9 cellular contexts compared by ENCODE assay signal in genomic region chr2:49616800-49617199, GRCh38.
DNase-seq lines count a peak whose midpoint lies in the region; ATAC-seq and TF ChIP-seq lines count a peak whose summit lies in the region.
"Had no signal": no experiment of that assay in that cellular context is flagged by ENCODE, and none has a peak within 500 bp of the region (broad histone marks: within the 10 kb centered on the region; RNA-seq: fewer than 3 reads in every experiment).

No MANE protein-coding gene starts in this region.

- H3K27ac Mint-ChIP-seq in activated CD8-positive, alpha-beta T cell treated with anti-CD3 and anti-CD28 coated beads, Interleukin-2, amount 10 ng/mL, durations not matched to agents 7 days and 5 days, result no peak overlapping the region
- H3K27ac Mint-ChIP-seq in activated naive CD8-positive, alpha-beta T cell treated with anti-CD3 and anti-CD28 coated beads, Interleukin-2, amount 50 U/mL, for 24 hours, result no peak overlapping the region

- no peak overlapping the region for H3K4me2 ChIP-seq in mesenchymal stem cell (ENCODE audit: low read length, poor library complexity, severe bottlenecking)

- no peak overlapping the region for H3K4ac ChIP-seq in mesenchymal stem cell (ENCODE audit: low read depth in 1 of 2, low read length in 2 of 2)

- DNase-seq in NCI-H1417 (lab: John Stamatoyannopoulos, UW), result peak; percentile 16 to 76 (median 75)
- no peak for DNase-seq in NCI-H1417 treated with DMSO at 0.1 percent for 48 hours (lab: John Stamatoyannopoulos, UW)
- DNase-seq in NCI-H1105 (lab: John Stamatoyannopoulos, UW), result peak; percentile 6
- DNase-seq in adrenal gland, result no peak
- peak; percentile 18 for DNase-seq in mesenchymal stem cell
- DNase-seq in activated CD8-positive, alpha-beta T cell treated with anti-CD3 and anti-CD28 coated beads, Interleukin-2, amount 10 ng/mL, durations not matched to agents 7 days and 5 days, result no peak
- DNase-seq in activated naive CD8-positive, alpha-beta T cell treated with anti-CD3 and anti-CD28 coated beads, Interleukin-2, amount 50 U/mL, for 24 hours, result no peak

- H3K27me3 ChIP-seq in adrenal gland (no peaks in the 10 kb centered on the region), mesenchymal stem cell (ENCODE audit: control insufficient read depth in 1 of 2, insufficient read depth in 1 of 2, low read length in 2 of 2) (no peaks in the 10 kb centered on the region)

- H2BK120ac ChIP-seq in mesenchymal stem cell (ENCODE audit: low read depth, low read length), result no peak overlapping the region

- intact Hi-C loops in adrenal gland (cut with DNase I), result no loop called here

- H2BK12ac ChIP-seq in mesenchymal stem cell (ENCODE audit: low read length in 2 of 2), result no peak overlapping the region

- H4K91ac ChIP-seq in mesenchymal stem cell (ENCODE audit: low read length), result no peak overlapping the region

- H3K4me3 ChIP-seq in adrenal gland, result no peak overlapping the region
- H3K4me3 ChIP-seq in mesenchymal stem cell (ENCODE audit: insufficient read depth in 1 of 2, low read depth in 1 of 2, low read length in 2 of 2), result no peak overlapping the region
- H3K4me3 ChIP-seq: lung had no signal

- no peaks in the 10 kb centered on the region for H3K4me1 Mint-ChIP-seq in activated CD8-positive, alpha-beta T cell treated with anti-CD3 and anti-CD28 coated beads, Interleukin-2, amount 10 ng/mL, durations not matched to agents 7 days and 5 days (ENCODE audit: low read depth)
- no peaks in the 10 kb centered on the region for H3K4me1 Mint-ChIP-seq in activated naive CD8-positive, alpha-beta T cell treated with anti-CD3 and anti-CD28 coated beads, Interleukin-2, amount 50 U/mL, for 24 hours

- H3K36me3 ChIP-seq in adrenal gland (replicated peaks in 1 of 2), result no peaks in the 10 kb centered on the region
- no peaks in the 10 kb centered on the region for H3K36me3 ChIP-seq in mesenchymal stem cell (ENCODE audit: control insufficient read depth in 1 of 2, insufficient read depth in 2 of 2, low read depth in 1 of 2, low read length in 2 of 2)

- WGBS in adrenal gland, 4 donors, result 2 to 15% (median 10%) methylated on average over 2 of the region's 2 CpGs
- WGBS in mesenchymal stem cell, result 10% methylated on average over 2 of the region's 2 CpGs

- POLR2A ChIA-PET in activated CD8-positive, alpha-beta T cell treated with anti-CD3 and anti-CD28 coated beads, Interleukin-2, amount 10 ng/mL, durations not matched to agents 7 days and 5 days (lab: Charles Lee), result no interaction called here

- H3K9me3 Mint-ChIP-seq in activated CD8-positive, alpha-beta T cell treated with anti-CD3 and anti-CD28 coated beads, Interleukin-2, amount 10 ng/mL, durations not matched to agents 7 days and 5 days (ENCODE audit: insufficient read depth), result no peaks in the 10 kb centered on the region
- H3K9me3 Mint-ChIP-seq in activated naive CD8-positive, alpha-beta T cell treated with anti-CD3 and anti-CD28 coated beads, Interleukin-2, amount 50 U/mL, for 24 hours, result peaks cover 8% of the 10 kb centered on the region

- H3K27me3 Mint-ChIP-seq in activated CD8-positive, alpha-beta T cell treated with anti-CD3 and anti-CD28 coated beads, Interleukin-2, amount 10 ng/mL, durations not matched to agents 7 days and 5 days (ENCODE audit: low read depth), result no peaks in the 10 kb centered on the region
- H3K27me3 Mint-ChIP-seq in activated naive CD8-positive, alpha-beta T cell treated with anti-CD3 and anti-CD28 coated beads, Interleukin-2, amount 50 U/mL, for 24 hours, result no peaks in the 10 kb centered on the region

- H3K9me3 ChIP-seq in adrenal gland (replicated peaks in 1 of 3) (no peaks in the 10 kb centered on the region), mesenchymal stem cell (ENCODE audit: control insufficient read depth, low read length) (no peaks in the 10 kb centered on the region)

- no peak overlapping the region for H3K23ac ChIP-seq in mesenchymal stem cell (ENCODE audit: low read length in 2 of 2)

- TF ChIP-seq POLR2A in adrenal gland (IDR thresholded peaks at IDR 0.05), result no peak

- H2AFZ ChIP-seq in mesenchymal stem cell (ENCODE audit: low read depth, low read length), result no peak overlapping the region

- no peak overlapping the region for H2BK15ac ChIP-seq in mesenchymal stem cell (ENCODE audit: low read depth, poor library complexity, severe bottlenecking)

- no peak overlapping the region for H2AK5ac ChIP-seq in mesenchymal stem cell (ENCODE audit: low read length, severe bottlenecking)

- no peaks in the 10 kb centered on the region for H3K36me3 Mint-ChIP-seq in activated CD8-positive, alpha-beta T cell treated with anti-CD3 and anti-CD28 coated beads, Interleukin-2, amount 10 ng/mL, durations not matched to agents 7 days and 5 days (ENCODE audit: low read depth)
- no peaks in the 10 kb centered on the region for H3K36me3 Mint-ChIP-seq in activated naive CD8-positive, alpha-beta T cell treated with anti-CD3 and anti-CD28 coated beads, Interleukin-2, amount 50 U/mL, for 24 hours (ENCODE audit: low read depth)

- no peak overlapping the region for H3K18ac ChIP-seq in mesenchymal stem cell (ENCODE audit: low read depth in 1 of 2, low read length in 2 of 2)

- no peak overlapping the region for H2BK5ac ChIP-seq in mesenchymal stem cell (ENCODE audit: low read depth, low read length, poor library complexity, severe bottlenecking)

- H3K27ac ChIP-seq in adrenal gland (no peak overlapping the region), mesenchymal stem cell (ENCODE audit: low read length, poor library complexity, severe bottlenecking) (no peak overlapping the region)

- H3K4me3 Mint-ChIP-seq in activated CD8-positive, alpha-beta T cell treated with anti-CD3 and anti-CD28 coated beads, Interleukin-2, amount 10 ng/mL, durations not matched to agents 7 days and 5 days, result no peak overlapping the region
- no peak overlapping the region for H3K4me3 Mint-ChIP-seq in activated naive CD8-positive, alpha-beta T cell treated with anti-CD3 and anti-CD28 coated beads, Interleukin-2, amount 50 U/mL, for 24 hours

- CTCF ChIA-PET in activated CD8-positive, alpha-beta T cell treated with anti-CD3 and anti-CD28 coated beads, Interleukin-2, amount 10 ng/mL, durations not matched to agents 7 days and 5 days (lab: Charles Lee), result no interaction called here

- TF ChIP-seq CTCF in adrenal gland (IDR thresholded peaks at IDR 0.05), result peak in 4 of 6 experiments; percentile 17 to 39 (median 24)

- H3K4me1 ChIP-seq in adrenal gland (replicated peaks in 1 of 2) (no peaks in the 10 kb centered on the region), mesenchymal stem cell (ENCODE audit: control insufficient read depth, insufficient read depth, low read depth, low read length) (no peaks in the 10 kb centered on the region)

- H3K79me1 ChIP-seq in mesenchymal stem cell (replicated peaks; ENCODE audit: low read length, poor library complexity, severe bottlenecking), result no peaks in the 10 kb centered on the region

- no peak overlapping the region for H3K9ac ChIP-seq in mesenchymal stem cell (ENCODE audit: low read length)

- H4K8ac ChIP-seq in mesenchymal stem cell (ENCODE audit: low read length), result no peak overlapping the region

- ATAC-seq in activated CD8-positive, alpha-beta T cell treated with anti-CD3 and anti-CD28 coated beads, Interleukin-2, amount 10 ng/mL, durations not matched to agents 7 days and 5 days, result no peak
- ATAC-seq in activated naive CD8-positive, alpha-beta T cell treated with anti-CD3 and anti-CD28 coated beads, Interleukin-2, amount 50 U/mL, for 24 hours, result no peak
- no peak for ATAC-seq in GM21447 (IDR thresholded peaks at IDR 0.05; ENCODE audit: unreplicated experiment)

- no peak overlapping the region for H3K14ac ChIP-seq in mesenchymal stem cell (ENCODE audit: low read length in 2 of 2)

Comparison
In these comparisons a context has a peak if more than half of its experiments do, and no peak if none do; other contexts are left out.
1. DNase-seq: peak in NCI-H1417 (3 of 3), NCI-H1105 (single experiment) and mesenchymal stem cell (single experiment); none in NCI-H1417 treated with DMSO at 0.1 percent for 48 hours (single experiment), adrenal gland (0 of 7), activated CD8-positive, alpha-beta T cell treated with anti-CD3 and anti-CD28 coated beads, Interleukin-2, amount 10 ng/mL, durations not matched to agents 7 days and 5 days (single experiment) and activated naive CD8-positive, alpha-beta T cell treated with anti-CD3 and anti-CD28 coated beads, Interleukin-2, amount 50 U/mL, for 24 hours (single experiment).